ENCODE assay signal across 18 cellular contexts in genomic region chr3:195700319-195700718, GRCh38. TPM values are rescaled to one million over a fixed set of nuclear protein-coding genes. Genes with fewer than 3 reads are reported as not detected.
DNase-seq lines count a peak whose midpoint lies in the region; ATAC-seq, FAIRE-seq and TF ChIP-seq lines count a peak whose summit lies in the region.
"Had no signal": no experiment of that assay in that cellular context is flagged by ENCODE, and none has a peak within 500 bp of the region (broad histone marks: within the 10 kb centered on the region; RNA-seq: fewer than 3 reads in every experiment).

No MANE protein-coding gene starts in this region.

- no peaks in the 10 kb centered on the region for H3K4me1 ChIP-seq in HepG2 (ENCODE audit: insufficient read depth, low read length)
- peaks cover 0 to 5% (median 0%) of the 10 kb centered on the region in 4 donors for H3K4me1 ChIP-seq in right lobe of liver
- peaks cover 15% of the 10 kb centered on the region for H3K4me1 ChIP-seq in testis
- H3K4me1 ChIP-seq in psoas muscle = peaks cover 15% of the 10 kb centered on the region
- H3K4me1 ChIP-seq: BLaER1 had no signal

- in situ Hi-C loops in HepG2 (cut with HindIII; ENCODE audit: extremely low pct_ligation_motif_present, low pct_unique_long_range_greater_than_20kb) = no loop called here

- TF ChIP-seq POLR2A in HepG2 (IDR thresholded peaks at IDR 0.05; ENCODE audit: insufficient read depth in 1 of 2, low read depth in 2 of 2, low read length in 2 of 2) (no peak), right lobe of liver (IDR thresholded peaks at IDR 0.05) (no peak), testis (IDR thresholded peaks at IDR 0.05) (no peak)

- H3K9me3 ChIP-seq in HepG2 (ENCODE audit: low read length) (no peaks in the 10 kb centered on the region), right lobe of liver (no peaks in the 10 kb centered on the region), testis (no peaks in the 10 kb centered on the region), psoas muscle (no peaks in the 10 kb centered on the region)
- H3K9me3 ChIP-seq: BLaER1, HAP-1 had no signal

- no peaks in the 10 kb centered on the region for H3K79me2 ChIP-seq in HepG2 (ENCODE audit: insufficient read depth, low read length)

- no peaks in the 10 kb centered on the region for H3K27me3 ChIP-seq in HepG2 (ENCODE audit: control insufficient read depth in 1 of 2, insufficient read depth in 2 of 2, low read length in 2 of 2)
- no peaks in the 10 kb centered on the region for H3K27me3 ChIP-seq in right lobe of liver
- H3K27me3 ChIP-seq in testis = no peaks in the 10 kb centered on the region
- H3K27me3 ChIP-seq in psoas muscle (ENCODE audit: insufficient read depth in 3 of 3, low read length in 2 of 3) = no peaks in the 10 kb centered on the region
- H3K27me3 ChIP-seq: BLaER1 had no signal

- no peak overlapping the region for H2AFZ ChIP-seq in HepG2 (ENCODE audit: low read length)

- no peak overlapping the region for H3K4me3 Mint-ChIP-seq in activated CD8-positive, alpha-beta memory T cell treated with anti-CD3 and anti-CD28 coated beads, Interleukin-2, amount 10 ng/mL, durations not matched to agents 7 days and 5 days
- H3K4me3 Mint-ChIP-seq in central memory CD8-positive, alpha-beta T cell = no peak overlapping the region
- H3K4me3 Mint-ChIP-seq: CD8-positive, alpha-beta memory T cell had no signal

- POLR2A ChIA-PET in HepG2 (lab: Yijun Ruan, JAX) = no interaction called here

- no peaks in the 10 kb centered on the region for H4K20me1 ChIP-seq in HepG2 (ENCODE audit: insufficient read depth, low read length)
- H4K20me1 ChIP-seq: BLaER1 had no signal

- TF ChIP-seq RAD21 in HepG2 (CRISPR knock-in tag; IDR thresholded peaks at IDR 0.05) = no peak

- H3K9me3 Mint-ChIP-seq in activated CD8-positive, alpha-beta memory T cell treated with anti-CD3 and anti-CD28 coated beads, Interleukin-2, amount 10 ng/mL, durations not matched to agents 7 days and 5 days (ENCODE audit: low read depth) = no peaks in the 10 kb centered on the region
- no peaks in the 10 kb centered on the region for H3K9me3 Mint-ChIP-seq in central memory CD8-positive, alpha-beta T cell
- H3K9me3 Mint-ChIP-seq: CD8-positive, alpha-beta memory T cell had no signal

- H3K4me3 ChIP-seq in HepG2 (replicated peaks in 1 of 3; ENCODE audit: insufficient read depth in 1 of 3, low read depth in 2 of 3, low read length in 3 of 3) (no peak overlapping the region), right lobe of liver (no peak overlapping the region), testis (no peak overlapping the region), psoas muscle (no peak overlapping the region)
- H3K4me3 ChIP-seq: BLaER1, HAP-1 had no signal

- H3K4me1 Mint-ChIP-seq in activated CD8-positive, alpha-beta memory T cell treated with anti-CD3 and anti-CD28 coated beads, Interleukin-2, amount 10 ng/mL, durations not matched to agents 7 days and 5 days = no peaks in the 10 kb centered on the region
- H3K4me1 Mint-ChIP-seq in central memory CD8-positive, alpha-beta T cell = no peaks in the 10 kb centered on the region

- no peak overlapping the region for H3K27ac Mint-ChIP-seq in activated CD8-positive, alpha-beta memory T cell treated with anti-CD3 and anti-CD28 coated beads, Interleukin-2, amount 10 ng/mL, durations not matched to agents 7 days and 5 days
- H3K27ac Mint-ChIP-seq in central memory CD8-positive, alpha-beta T cell (ENCODE audit: low read depth) = peak overlapping the region; percentile 23

- TF ChIP-seq CTCF in HepG2 (CRISPR knock-in tag; IDR thresholded peaks at IDR 0.05) = no peak
- no peak for TF ChIP-seq CTCF in right lobe of liver (IDR thresholded peaks at IDR 0.05)
- TF ChIP-seq CTCF in testis (IDR thresholded peaks at IDR 0.05) = no peak
- no peak for TF ChIP-seq CTCF in psoas muscle (IDR thresholded peaks at IDR 0.05)

- no peaks in the 10 kb centered on the region for H3K27me3 Mint-ChIP-seq in activated CD8-positive, alpha-beta memory T cell treated with anti-CD3 and anti-CD28 coated beads, Interleukin-2, amount 10 ng/mL, durations not matched to agents 7 days and 5 days
- no peaks in the 10 kb centered on the region for H3K27me3 Mint-ChIP-seq in central memory CD8-positive, alpha-beta T cell
- H3K27me3 Mint-ChIP-seq: CD8-positive, alpha-beta memory T cell had no signal

- TF ChIP-seq EP300 in HepG2 (IDR thresholded peaks at IDR 0.05; ENCODE audit: low read depth in 2 of 2, low read length in 2 of 2) = no peak
- TF ChIP-seq EP300 in HepG2 (CRISPR knock-in tag; IDR thresholded peaks at IDR 0.05; ENCODE audit: borderline replicate concordance) = no peak

- peaks cover 10% of the 10 kb centered on the region for H3K36me3 Mint-ChIP-seq in activated CD8-positive, alpha-beta memory T cell treated with anti-CD3 and anti-CD28 coated beads, Interleukin-2, amount 10 ng/mL, durations not matched to agents 7 days and 5 days
- H3K36me3 Mint-ChIP-seq in central memory CD8-positive, alpha-beta T cell (ENCODE audit: insufficient read depth) = peaks cover 7% of the 10 kb centered on the region

- CTCF ChIA-PET in activated CD8-positive, alpha-beta memory T cell treated with anti-CD3 and anti-CD28 coated beads, Interleukin-2, amount 10 ng/mL, durations not matched to agents 7 days and 5 days (lab: Charles Lee) = interaction anchor here (0.7 kb wide), 2 partner anchors 210 to 414 kb away, joined by 3 to 4 read pairs; no protein-coding TSS in a partner anchor
- CTCF ChIA-PET in HepG2 (lab: Yijun Ruan, JAX; ENCODE audit: low intra/inter-chr PET ratio, low total read pairs) = no interaction called here

- no peak overlapping the region for H3K4me2 ChIP-seq in HepG2 (ENCODE audit: low read depth, low read length)
- H3K4me2 ChIP-seq: BLaER1 had no signal

- DNase-seq in activated CD8-positive, alpha-beta memory T cell treated with anti-CD3 and anti-CD28 coated beads, Interleukin-2, amount 50 U/mL, for 48 hours = peak; percentile 51
- no peak for DNase-seq in activated CD8-positive, alpha-beta memory T cell treated with anti-CD3 and anti-CD28 coated beads, Interleukin-2, amount 10 ng/mL, durations not matched to agents 7 days and 5 days
- no peak for DNase-seq in HepG2 (ENCODE audit: low spot score)
- DNase-seq in right lobe of liver = no peak
- DNase-seq in central memory CD8-positive, alpha-beta T cell (ENCODE audit: low spot score in 2 of 2) = no peak
- DNase-seq in testis = peak; percentile 13
- DNase-seq in psoas muscle = no peak
- no peak for DNase-seq in activated CD4-positive, alpha-beta T cell treated with anti-CD3 and anti-CD28 coated beads for 1 hour
- DNase-seq: AML-193; CD8-positive, alpha-beta memory T cell; DMS53; GF-D8 had no signal

- ATAC-seq in activated CD8-positive, alpha-beta memory T cell treated with anti-CD3 and anti-CD28 coated beads, Interleukin-2, amount 10 ng/mL, durations not matched to agents 7 days and 5 days = no peak
- ATAC-seq in HepG2 = no peak
- no peak for ATAC-seq in right lobe of liver
- ATAC-seq in central memory CD8-positive, alpha-beta T cell (replicated peaks; ENCODE audit: extremely low read depth, poor library complexity, severe bottlenecking) = no peak
- ATAC-seq in psoas muscle = no peak

- BruUV-seq in HepG2 (replicated peaks; lab: Mats Ljungman, UMichigan) = no TSS peak

- no peak overlapping the region for H3K27ac ChIP-seq in HepG2 (ENCODE audit: extremely low read length, insufficient read depth, low read length)
- H3K27ac ChIP-seq in right lobe of liver = no peak overlapping the region
- no peak overlapping the region for H3K27ac ChIP-seq in testis
- no peak overlapping the region for H3K27ac ChIP-seq in psoas muscle
- H3K27ac ChIP-seq: 22Rv1, BLaER1 had no signal

- H3K36me3 ChIP-seq in HepG2 (replicated peaks in 1 of 2; ENCODE audit: control insufficient read depth in 1 of 2, insufficient read depth in 2 of 2, low read length in 2 of 2) (peaks cover 0 to 2% of the 10 kb centered on the region in 2 experiments; a peak in 1 of 5 replicates), right lobe of liver (no peaks in the 10 kb centered on the region), testis (ENCODE audit: low read depth, missing control alignments) (no peaks in the 10 kb centered on the region), psoas muscle (ENCODE audit: insufficient read depth in 1 of 2, low read depth in 1 of 2) (peaks cover 0 to 40% of the 10 kb centered on the region in 2 donors)

- 93% methylated on average over 5 of the region's 5 CpGs for WGBS in HepG2 (ENCODE audit: low lambda C conversion rate)
- 96% methylated on average over 3 of the region's 5 CpGs for WGBS in right lobe of liver (ENCODE audit: insufficient coverage, low coverage, low lambda C conversion rate, missing lambda C conversion rate)
- 61 to 72% methylated on average over 5 of the region's 5 CpGs for WGBS in testis, 2 donors
- WGBS in psoas muscle, 3 donors = 89 to 90% (median 89%) methylated on average over 5 of the region's 5 CpGs

- intact Hi-C loops in HepG2 (cut with micrococcal nuclease; ENCODE audit: unreplicated experiment) = no loop called here
- intact Hi-C loops in right lobe of liver (cut with DNase I) = no loop called here
- intact Hi-C loops in testis (cut with DNase I; ENCODE audit: low total_unique reads) = no loop called here
- intact Hi-C loops in psoas muscle (cut with DNase I) = no loop called here

- no peak for FAIRE-seq in HepG2 (lab: Jason Lieb, UNC)
- FAIRE-seq: GM19239, H1, HTR-8/SVneo had no signal

- no peak overlapping the region for H3K9ac ChIP-seq in HepG2 (ENCODE audit: insufficient read depth, low read depth, low read length)
- H3K9ac ChIP-seq: BLaER1 had no signal

RNA-seq across cellular contexts. Expression of gene MUC20, which starts 20.5 kb away (rescaled TPM):
- total RNA-seq in activated CD8-positive, alpha-beta memory T cell treated with anti-CD3 and anti-CD28 coated beads, Interleukin-2, amount 10 ng/mL, durations not matched to agents 7 days and 5 days = 1 to 10 TPM in 1 of 2 experiments, under 1 TPM in 1; 0.85 to 1.9 TPM
- total RNA-seq in HepG2 (2016; rRNA removed; fragmentation: Illumina TruSeq; extraction: Trizol) = 0.24 TPM in 1 of 2 replicates, not detected in the other
- not detected in 2 replicates for total RNA-seq in HepG2 (2016; cell fraction: cytosol; rRNA removed; fragmentation: Illumina TruSeq; extraction: Trizol; ENCODE audit: low read depth)
- total RNA-seq in HepG2 (2016; cell fraction: insoluble cytoplasmic fraction; rRNA removed; fragmentation: Illumina TruSeq; extraction: Trizol) = 0.09 TPM in 1 of 2 replicates, not detected in the other
- total RNA-seq in HepG2 (2016; cell fraction: membrane; rRNA removed; fragmentation: Illumina TruSeq; extraction: Trizol) = not detected in 2 replicates
- total RNA-seq in HepG2 (2016; cell fraction: nucleus; rRNA removed; fragmentation: Illumina TruSeq; extraction: Trizol) = 0.34 TPM in 1 of 2 replicates, not detected in the other
- polyA plus RNA-seq in HepG2 (2011; rRNA removed) = 0.83 and 1.2 TPM in 2 replicates
- 0.35 and 0.39 TPM in 2 replicates for polyA plus RNA-seq in HepG2 (2011; cell fraction: cytosol; rRNA removed)
- 4.6 and 6.0 TPM in 2 replicates for polyA plus RNA-seq in HepG2 (2011; cell fraction: nucleus; rRNA removed)
- polyA plus RNA-seq in HepG2 (2012) = 1.5 and 1.9 TPM in 2 replicates
- polyA plus RNA-seq in HepG2 (2016; cell fraction: cytosol; fragmentation: Illumina TruSeq; extraction: Trizol; ENCODE audit: low read depth) = 0.11 TPM in 1 of 2 replicates, not detected in the other
- polyA plus RNA-seq in HepG2 (2016; cell fraction: insoluble cytoplasmic fraction; fragmentation: Illumina TruSeq; extraction: Trizol; ENCODE audit: low read depth) = 0.23 TPM in 1 of 2 replicates, not detected in the other
- 0.16 and 0.24 TPM in 2 replicates for polyA plus RNA-seq in HepG2 (2016; cell fraction: membrane; fragmentation: Illumina TruSeq; extraction: Trizol; ENCODE audit: low read depth)
- 0.79 and 1.7 TPM in 2 replicates for polyA plus RNA-seq in HepG2 (2016; cell fraction: nucleus; fragmentation: Illumina TruSeq; extraction: Trizol; ENCODE audit: insufficient read depth, low read depth)
- 0.23 and 0.48 TPM in 2 replicates for polyA minus RNA-seq in HepG2 (2011; rRNA and poly(A)+ RNA removed; ENCODE audit: low replicate concordance)
- not detected in 2 replicates for polyA minus RNA-seq in HepG2 (2011; cell fraction: cytosol; rRNA and poly(A)+ RNA removed)
- 1.2 TPM in 1 of 2 replicates, not detected in the other for polyA minus RNA-seq in HepG2 (2011; cell fraction: nucleus; rRNA and poly(A)+ RNA removed)
- 10 to 100 TPM in 4 of 6 experiments, 1 to 10 TPM in 2; 1.9 to 40.7 (median 22.6) TPM for total RNA-seq in right lobe of liver
- total RNA-seq in testis = 10 to 100 TPM; 13.8 to 16.2 TPM
- 10.3 TPM for polyA plus RNA-seq in testis (ENCODE audit: insufficient read depth, low read depth, low replicate concordance)
- 1 to 10 TPM; 1.4 to 3.9 (median 1.6) TPM for total RNA-seq in psoas muscle
- polyA plus RNA-seq in psoas muscle = 1 to 10 TPM; 1.3 to 2.1 (median 1.4) TPM
- polyA plus RNA-seq: CD8-positive, alpha-beta memory T cell had no signal

Comparison
In these comparisons a context has a peak if more than half of its experiments do, and no peak if none do; other contexts are left out.
1. DNase-seq: peak in activated CD8-positive, alpha-beta memory T cell treated with anti-CD3 and anti-CD28 coated beads, Interleukin-2, amount 50 U/mL, for 48 hours (single experiment) and testis (single experiment); none in activated CD8-positive, alpha-beta memory T cell treated with anti-CD3 and anti-CD28 coated beads, Interleukin-2, amount 10 ng/mL, durations not matched to agents 7 days and 5 days (single experiment), HepG2 (single experiment), right lobe of liver (0 of 3), central memory CD8-positive, alpha-beta T cell (0 of 2), psoas muscle (0 of 2) and activated CD4-positive, alpha-beta T cell treated with anti-CD3 and anti-CD28 coated beads for 1 hour (single experiment).